Comparison of ENCODE assay signal across 7 cellular contexts in genomic region chr14:25049127-25049558, GRCh38. TPM values are rescaled to one million over a fixed set of nuclear protein-coding genes. Genes with fewer than 3 reads are reported as not detected.
DNase-seq lines count a peak whose midpoint lies in the region; ATAC-seq and TF ChIP-seq lines count a peak whose summit lies in the region.

No MANE protein-coding gene starts in this region.

- H3K4me3 ChIP-seq in IMR-90 (ENCODE audit: insufficient read depth, low read depth, low read length) (peak overlapping the region; percentile 84), endocrine pancreas (ENCODE audit: control insufficient read depth, insufficient read depth, low read length) (peak overlapping the region; percentile 68), mesodermal cell (ENCODE audit: extremely low read depth, insufficient read depth, low read length, poor library complexity, severe bottlenecking) (peak overlapping the region; percentile 56), thyroid gland (replicated peaks in 1 of 3) (peak overlapping the region; percentile 72 to 81 (median 77))

- BruUV-seq in IMR-90 (replicated peaks; lab: Mats Ljungman, UMichigan), result no TSS peak

- H3K4ac ChIP-seq in IMR-90 (ENCODE audit: low read depth, low read length), result no peak overlapping the region

- TF ChIP-seq POLR2A in IMR-90 (IDR thresholded peaks at IDR 0.05; ENCODE audit: low read depth, low read length) (no peak), thyroid gland (IDR thresholded peaks at IDR 0.05) (no peak)

- DNase-seq in IMR-90 (no peak), thyroid gland (peak; percentile 40 to 49), hippocampal formation (lab: John Stamatoyannopoulos, UW) (no peak)
- no peak for DNase-seq in activated CD8-positive, alpha-beta memory T cell treated with anti-CD3 and anti-CD28 coated beads, Interleukin-2, amount 50 U/mL, for 48 hours

- TF ChIP-seq CTCF in IMR-90 (conservative IDR thresholded peaks at IDR 0.05; ENCODE audit: low read depth, low read length) (no peak), thyroid gland (IDR thresholded peaks at IDR 0.05) (no peak)

- H3K79me1 ChIP-seq in IMR-90 (ENCODE audit: low read depth in 1 of 2, low read length in 2 of 2), result no peaks in the 10 kb centered on the region; a peak in 1 of 4 replicates

- H4K8ac ChIP-seq in IMR-90 (ENCODE audit: low read depth in 2 of 2, low read length in 2 of 2), result no peak overlapping the region

- H3K9me1 ChIP-seq in IMR-90 (ENCODE audit: insufficient read depth, low read length), result peaks cover 3% of the 10 kb centered on the region; the same call in 1 of the 2 replicates

- H3K9me3 ChIP-seq in IMR-90 (ENCODE audit: control insufficient read depth, insufficient read depth, low read length) (no peaks in the 10 kb centered on the region), endocrine pancreas (ENCODE audit: control insufficient read depth, low read length) (no peaks in the 10 kb centered on the region), mesodermal cell (ENCODE audit: control insufficient read depth, low read length) (no peaks in the 10 kb centered on the region), thyroid gland (no peaks in the 10 kb centered on the region)

- intact Hi-C loops in IMR-90 (cut with micrococcal nuclease) (loop anchor here (2.0 to 5.0 kb wide), 2 partner anchors 102 to 147 kb away; no protein-coding TSS in a partner anchor), thyroid gland (cut with DNase I) (loop anchor here (10.0 kb wide), 2 partner anchors 86 to 234 kb away; no protein-coding TSS in a partner anchor)

- dilution Hi-C loops in IMR-90 (cut with HindIII; ENCODE audit: low sequenced_read_pairs, unreplicated experiment), result no loop called here

- H2BK5ac ChIP-seq in IMR-90 (ENCODE audit: low read depth, low read length, poor library complexity, severe bottlenecking), result no peak overlapping the region

- H3K36me3 ChIP-seq in IMR-90 (ENCODE audit: control insufficient read depth, insufficient read depth, low read length) (no peaks in the 10 kb centered on the region), endocrine pancreas (ENCODE audit: control insufficient read depth, insufficient read depth, low read length) (no peaks in the 10 kb centered on the region), mesodermal cell (ENCODE audit: control insufficient read depth, insufficient read depth, low read length) (no peaks in the 10 kb centered on the region), thyroid gland (no peaks in the 10 kb centered on the region)

- in situ Hi-C loops in IMR-90 (cut with MboI; ENCODE audit: low sequenced_read_pairs), result loop anchor here (5.0 kb wide), 1 partner anchor 73 kb away; no protein-coding TSS in a partner anchor

- H3K9ac ChIP-seq in IMR-90 (ENCODE audit: low read depth, low read length) (peak overlapping the region; percentile 27; the same call in 1 of the 2 replicates), endocrine pancreas (ENCODE audit: control insufficient read depth, insufficient read depth, low read length) (peak overlapping the region; percentile 76)

- H2AK9ac ChIP-seq in IMR-90 (replicated peaks; ENCODE audit: low read depth, low read length, poor library complexity), result no peak overlapping the region

- H3K27me3 ChIP-seq in IMR-90 (ENCODE audit: control insufficient read depth, insufficient read depth, low read length) (peaks cover 1% of the 10 kb centered on the region; the same call in 1 of the 2 replicates), endocrine pancreas (ENCODE audit: control insufficient read depth, insufficient read depth, low read length) (no peaks in the 10 kb centered on the region), thyroid gland (no peaks in the 10 kb centered on the region)

- H3K4me2 ChIP-seq in IMR-90 (ENCODE audit: low read depth, low read length), result peak overlapping the region; percentile 87

- no peak overlapping the region for H3K18ac ChIP-seq in IMR-90 (ENCODE audit: low read depth, low read length)

- ATAC-seq in IMR-90 (ENCODE audit: low read depth), result no peak
- no peak for ATAC-seq in HG03571 (IDR thresholded peaks at IDR 0.05; ENCODE audit: unreplicated experiment)

- no peak overlapping the region for H2BK20ac ChIP-seq in IMR-90 (ENCODE audit: low read depth, low read length)

- H2AFZ ChIP-seq in IMR-90 (replicated peaks; ENCODE audit: low read length, poor library complexity), result peak overlapping the region; percentile 86

- no peak overlapping the region for H3K56ac ChIP-seq in IMR-90 (ENCODE audit: extremely low read depth, insufficient read depth, low read length)

- CTCF ChIA-PET in IMR-90 (lab: Yijun Ruan, JAX), result no interaction called here

- no peak overlapping the region for H2BK15ac ChIP-seq in IMR-90 (ENCODE audit: low read depth, low read length)

- POLR2A ChIA-PET in IMR-90 (lab: Charles Lee; ENCODE audit: unreplicated experiment), result no interaction called here

- H4K20me1 ChIP-seq in IMR-90 (ENCODE audit: insufficient read depth, low read length), result no peaks in the 10 kb centered on the region; the same call in 1 of the 2 replicates

- WGBS in IMR-90 (ENCODE audit: extremely low coverage in 2 of 2, insufficient read length in 1 of 2), 2 experiments, result 2% methylated on average over 20 of the region's 34 CpGs; no CpG with 5 or more reads in 1 of the 2 experiments
- 13 to 16% methylated on average over 32 to 33 of the region's 34 CpGs for WGBS in mesodermal cell (ENCODE audit: insufficient coverage in 2 of 2), 2 experiments
- 1 to 6% methylated on average over 9 to 29 of the region's 34 CpGs for WGBS in thyroid gland, 2 donors

- 0 out of 2 replicates have a peak overlapping the region, but pooled peaks have one; percentile 7 for H2BK120ac ChIP-seq in IMR-90 (ENCODE audit: low read depth, low read length)

- no peak for TF ChIP-seq RAD21 in IMR-90 (IDR thresholded peaks at IDR 0.05; ENCODE audit: low read length)

- no peak overlapping the region for H4K5ac ChIP-seq in IMR-90 (ENCODE audit: low read depth, low read length)

- H3K14ac ChIP-seq in IMR-90 (replicated peaks; ENCODE audit: low read depth, low read length), result 0 out of 2 replicates have a peak overlapping the region, but pooled peaks have one; percentile 0

- no peak overlapping the region; the same call in 1 of the 2 replicates for H3K27ac ChIP-seq in IMR-90 (ENCODE audit: insufficient read depth, low read length)
- H3K27ac ChIP-seq in mesodermal cell (ENCODE audit: low read depth, low read length, severe bottlenecking), result no peak overlapping the region
- H3K27ac ChIP-seq in thyroid gland, result peak overlapping the region; percentile 70 to 95 (median 86)

- no peak overlapping the region for H2AK5ac ChIP-seq in IMR-90 (ENCODE audit: low read depth, low read length)

- no peak overlapping the region; the same call in 1 of the 2 replicates for H4K91ac ChIP-seq in IMR-90 (ENCODE audit: insufficient read depth, low read depth, low read length)

- H3K4me1 ChIP-seq in IMR-90 (ENCODE audit: control insufficient read depth, insufficient read depth, low read length) (peaks cover 3% of the 10 kb centered on the region; the same call in 1 of the 2 replicates), endocrine pancreas (ENCODE audit: control insufficient read depth, insufficient read depth, low read length) (no peaks in the 10 kb centered on the region), mesodermal cell (ENCODE audit: control insufficient read depth, insufficient read depth, low read length, poor library complexity, severe bottlenecking) (peaks cover 6% of the 10 kb centered on the region), thyroid gland (peaks cover 26 to 30% of the 10 kb centered on the region in 2 donors)

- 0 out of 2 replicates have a peak overlapping the region, but pooled peaks have one; percentile 36 for H3K23ac ChIP-seq in IMR-90 (ENCODE audit: low read depth, low read length)

TF ChIP-seq in IMR-90, 13 proteins besides CTCF, POLR2A, EP300 and RAD21:
- TF ChIP-seq MAZ (IDR thresholded peaks at IDR 0.05; ENCODE audit: borderline replicate concordance, low read depth, low read length), result no peak
- TF ChIP-seq, protein P1, sequence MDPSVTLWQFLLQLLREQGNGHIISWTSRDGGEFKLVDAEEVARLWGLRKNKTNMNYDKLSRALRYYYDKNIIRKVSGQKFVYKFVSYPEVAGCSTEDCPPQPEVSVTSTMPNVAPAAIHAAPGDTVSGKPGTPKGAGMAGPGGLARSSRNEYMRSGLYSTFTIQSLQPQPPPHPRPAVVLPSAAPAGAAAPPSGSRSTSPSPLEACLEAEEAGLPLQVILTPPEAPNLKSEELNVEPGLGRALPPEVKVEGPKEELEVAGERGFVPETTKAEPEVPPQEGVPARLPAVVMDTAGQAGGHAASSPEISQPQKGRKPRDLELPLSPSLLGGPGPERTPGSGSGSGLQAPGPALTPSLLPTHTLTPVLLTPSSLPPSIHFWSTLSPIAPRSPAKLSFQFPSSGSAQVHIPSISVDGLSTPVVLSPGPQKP (IDR thresholded peaks at IDR 0.05; ENCODE audit: borderline replicate concordance, low read depth, low read length), result no peak
- TF ChIP-seq MXI1 (IDR thresholded peaks at IDR 0.05; ENCODE audit: borderline replicate concordance, low read depth, low read length), result no peak
- TF ChIP-seq NFE2L2 (IDR thresholded peaks at IDR 0.05; ENCODE audit: low read depth, low read length), result no peak
- no peak for TF ChIP-seq MAFK (IDR thresholded peaks at IDR 0.05; ENCODE audit: low read depth, low read length)
- TF ChIP-seq FOS (IDR thresholded peaks at IDR 0.05; ENCODE audit: low read depth, low read length), result no peak
- no peak for TF ChIP-seq RFX5 (IDR thresholded peaks at IDR 0.05; ENCODE audit: low read depth, low read length)
- TF ChIP-seq, protein P2, sequence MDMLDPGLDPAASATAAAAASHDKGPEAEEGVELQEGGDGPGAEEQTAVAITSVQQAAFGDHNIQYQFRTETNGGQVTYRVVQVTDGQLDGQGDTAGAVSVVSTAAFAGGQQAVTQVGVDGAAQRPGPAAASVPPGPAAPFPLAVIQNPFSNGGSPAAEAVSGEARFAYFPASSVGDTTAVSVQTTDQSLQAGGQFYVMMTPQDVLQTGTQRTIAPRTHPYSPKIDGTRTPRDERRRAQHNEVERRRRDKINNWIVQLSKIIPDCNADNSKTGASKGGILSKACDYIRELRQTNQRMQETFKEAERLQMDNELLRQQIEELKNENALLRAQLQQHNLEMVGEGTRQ (IDR thresholded peaks at IDR 0.05; ENCODE audit: low read depth, low read length), result no peak
- TF ChIP-seq CEBPB (IDR thresholded peaks at IDR 0.05; ENCODE audit: low read depth, low read length), result no peak
- no peak for TF ChIP-seq CHD1 (IDR thresholded peaks at IDR 0.05; ENCODE audit: low read depth, low read length)

RNA-seq across cellular contexts. Expression of gene STXBP6, which starts 0.8 kb away (rescaled TPM):
- total RNA-seq in IMR-90 (2012; rRNA removed) (14.3 and 15.6 TPM in 2 replicates), thyroid gland (100 to 1,000 TPM in 1 of 4 donors, 10 to 100 TPM in 3; 44.1 to 120 (median 67.4) TPM)
- 12.1 and 14.2 TPM in 2 replicates for polyA plus RNA-seq in IMR-90 (2012; rRNA removed)
- polyA plus RNA-seq in IMR-90 (2012; cell fraction: cytosol; rRNA removed), result 4.6 and 6.2 TPM in 2 replicates
- 2.9 and 10.0 TPM in 2 replicates for polyA plus RNA-seq in IMR-90 (2012; cell fraction: nucleus; rRNA removed; ENCODE audit: low replicate concordance)
- polyA plus RNA-seq in mesodermal cell (2013, experiment 1 of 2), result 6.3 TPM
- polyA plus RNA-seq in mesodermal cell (2013, experiment 2 of 2), result 10.6 TPM

Comparison
In these comparisons a context has a peak if more than half of its experiments do, and no peak if none do; other contexts are left out.
1. DNase-seq: peak in thyroid gland (2 of 2); none in IMR-90 (single experiment), hippocampal formation (0 of 2) and activated CD8-positive, alpha-beta memory T cell treated with anti-CD3 and anti-CD28 coated beads, Interleukin-2, amount 50 U/mL, for 48 hours (single experiment).
2. H3K27ac ChIP-seq: peak in thyroid gland (3 of 3); none in IMR-90 (single experiment) and mesodermal cell (single experiment).
3. Peak in every context shown above with its lines, with median percentiles within 50 percentile points of each other: H3K4me3 ChIP-seq.